Comparison of ENCODE assay signal across 9 cellular contexts in the genomic region with DNA sequence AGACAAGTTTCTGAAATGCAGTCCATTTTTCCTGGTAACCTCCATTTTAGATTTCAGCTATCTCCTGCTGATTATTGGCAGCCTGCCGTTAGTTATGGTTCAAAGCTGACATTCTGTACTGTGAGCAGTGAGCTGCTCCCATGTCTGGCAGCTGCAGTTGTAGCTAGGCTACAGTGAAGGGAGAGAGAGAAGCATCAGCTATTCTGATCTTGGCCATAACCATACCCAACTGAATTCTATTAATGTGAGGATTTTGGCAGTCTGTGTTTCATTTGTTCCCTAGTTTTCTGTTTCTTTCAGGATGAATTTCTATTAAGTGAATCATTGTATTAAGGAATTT. TPM values are rescaled to one million over a fixed set of nuclear protein-coding genes. Genes with fewer than 3 reads are reported as not detected.
DNase-seq lines count a peak whose midpoint lies in the region; ATAC-seq, FAIRE-seq and TF ChIP-seq lines count a peak whose summit lies in the region.
"Had no signal": no experiment of that assay in that cellular context is flagged by ENCODE, and none has a peak within 500 bp of the region (broad histone marks: within the 10 kb centered on the region; RNA-seq: fewer than 3 reads in every experiment).

No MANE protein-coding gene starts in this region.

- FAIRE-seq in astrocyte (lab: Jason Lieb, UNC), result no peak

- H3K18ac ChIP-seq in IMR-90 (ENCODE audit: low read depth, low read length) (peak overlapping the region; percentile 85; the same call in 1 of the 2 replicates), trophoblast cell (ENCODE audit: low read length) (no peak overlapping the region)

- H3K36me3 Mint-ChIP-seq in astrocyte (ENCODE audit: low read depth, unreplicated experiment) (peaks cover 3% of the 10 kb centered on the region), nephron progenitor cell (ENCODE audit: low read depth) (peaks cover 37% of the 10 kb centered on the region)

- BruUV-seq in IMR-90 (replicated peaks; lab: Mats Ljungman, UMichigan), result no TSS peak

- H3K9me1 ChIP-seq in IMR-90 (ENCODE audit: insufficient read depth, low read length), result no peaks in the 10 kb centered on the region; the same call in 1 of the 2 replicates

- H3K9me3 Mint-ChIP-seq in astrocyte (ENCODE audit: unreplicated experiment) (no peaks in the 10 kb centered on the region), nephron progenitor cell (no peaks in the 10 kb centered on the region)
- H3K9me3 Mint-ChIP-seq: central memory CD8-positive, alpha-beta T cell had no signal

- WGBS in IMR-90 (ENCODE audit: extremely low coverage in 2 of 2, insufficient read length in 1 of 2), 2 experiments, result no CpG with 5 or more reads among the region's 1 CpG
- WGBS in trophoblast cell (ENCODE audit: extremely low coverage, insufficient coverage, insufficient read length), result no CpG with 5 or more reads among the region's 1 CpG

- H3K27me3 ChIP-seq in IMR-90 (ENCODE audit: control insufficient read depth, insufficient read depth, low read length) (no peaks in the 10 kb centered on the region), astrocyte (ENCODE audit: insufficient read depth, low read length) (no peaks in the 10 kb centered on the region), stomach smooth muscle (ENCODE audit: control insufficient read depth in 1 of 2, insufficient read depth in 2 of 2, low read length in 2 of 2) (no peaks in the 10 kb centered on the region), trophoblast cell (ENCODE audit: insufficient read depth, low read length) (no peaks in the 10 kb centered on the region), H7 (ENCODE audit: control insufficient read depth, insufficient read depth, low read length) (no peaks in the 10 kb centered on the region)

- intact Hi-C loops in IMR-90 (cut with micrococcal nuclease), result no loop called here

- ATAC-seq in IMR-90 (ENCODE audit: low read depth), result peak; percentile 50; the same call in 1 of the 2 replicates
- no peak for ATAC-seq in HG03378 (IDR thresholded peaks at IDR 0.05; ENCODE audit: unreplicated experiment)

- H3K4ac ChIP-seq in IMR-90 (ENCODE audit: low read depth, low read length) (peak overlapping the region; percentile 51; the same call in 1 of the 2 replicates), trophoblast cell (ENCODE audit: low read depth, low read length) (no peak overlapping the region)

- peak overlapping the region; percentile 19 for H2BK5ac ChIP-seq in IMR-90 (ENCODE audit: low read depth, low read length, poor library complexity, severe bottlenecking)
- H2BK5ac ChIP-seq in trophoblast cell (ENCODE audit: low read depth, low read length, poor library complexity), result no peak overlapping the region

- no peak for TF ChIP-seq RAD21 in IMR-90 (IDR thresholded peaks at IDR 0.05; ENCODE audit: low read length)

- H2BK15ac ChIP-seq in IMR-90 (ENCODE audit: low read depth, low read length), result no peak overlapping the region

- H3K4me1 ChIP-seq in IMR-90 (ENCODE audit: control insufficient read depth, insufficient read depth, low read length) (peaks cover 10% of the 10 kb centered on the region), astrocyte (ENCODE audit: insufficient read depth, low read length) (peaks cover 57% of the 10 kb centered on the region), stomach smooth muscle (ENCODE audit: control insufficient read depth, insufficient read depth, low read length) (no peaks in the 10 kb centered on the region), trophoblast cell (ENCODE audit: control insufficient read depth in 1 of 2, insufficient read depth in 2 of 2, low read length in 2 of 2) (peaks cover 0 to 12% of the 10 kb centered on the region in 2 experiments)

- dilution Hi-C loops in IMR-90 (cut with HindIII; ENCODE audit: low sequenced_read_pairs, unreplicated experiment), result no loop called here

- H3K23ac ChIP-seq in IMR-90 (ENCODE audit: low read depth, low read length) (no peak overlapping the region), trophoblast cell (ENCODE audit: low read length) (no peak overlapping the region)

- H3K9me3 ChIP-seq in IMR-90 (ENCODE audit: control insufficient read depth, insufficient read depth, low read length) (no peaks in the 10 kb centered on the region), astrocyte (ENCODE audit: insufficient read depth, low read depth, low read length) (no peaks in the 10 kb centered on the region), stomach smooth muscle (ENCODE audit: control insufficient read depth in 2 of 2, low read length in 2 of 2) (no peaks in the 10 kb centered on the region), trophoblast cell (ENCODE audit: insufficient read depth, low read depth, low read length) (no peaks in the 10 kb centered on the region)

- no peak for TF ChIP-seq POLR2A in IMR-90 (IDR thresholded peaks at IDR 0.05; ENCODE audit: low read depth, low read length)

- H3K4me3 ChIP-seq in IMR-90 (ENCODE audit: insufficient read depth, low read depth, low read length) (no peak overlapping the region), astrocyte (ENCODE audit: insufficient read depth, low read depth, low read length) (no peak overlapping the region), stomach smooth muscle (ENCODE audit: low read length in 2 of 2) (no peak overlapping the region), trophoblast cell (ENCODE audit: low read depth, low read length) (no peak overlapping the region), H7 (ENCODE audit: insufficient read depth, low read depth, low read length) (no peak overlapping the region)

- DNase-seq in IMR-90, result peak; percentile 67
- peak; percentile 71 for DNase-seq in astrocyte (ENCODE audit: low read depth)
- peak; percentile 81 for DNase-seq in inferior parietal cortex (ENCODE audit: extremely low spot score)
- DNase-seq in nephron progenitor cell, result no peak
- no peak for DNase-seq in trophoblast cell
- DNase-seq in H7, result no peak

- in situ Hi-C loops in IMR-90 (cut with MboI; ENCODE audit: low sequenced_read_pairs), result no loop called here

- H3K4me2 ChIP-seq in IMR-90 (ENCODE audit: low read depth, low read length) (peak overlapping the region; percentile 88), astrocyte (ENCODE audit: low read length) (peak overlapping the region; percentile 76), trophoblast cell (ENCODE audit: low read length) (no peak overlapping the region)

- H4K91ac ChIP-seq in IMR-90 (ENCODE audit: insufficient read depth, low read depth, low read length) (peak overlapping the region; percentile 67), trophoblast cell (ENCODE audit: low read depth, low read length) (no peak overlapping the region)

- H2BK12ac ChIP-seq in trophoblast cell (ENCODE audit: low read length), result no peak overlapping the region

- H3K4me3 Mint-ChIP-seq in astrocyte (ENCODE audit: unreplicated experiment) (no peak overlapping the region), nephron progenitor cell (no peak overlapping the region)
- H3K4me3 Mint-ChIP-seq: central memory CD8-positive, alpha-beta T cell had no signal

- H3K4me1 Mint-ChIP-seq in astrocyte (ENCODE audit: low read depth, unreplicated experiment), result peaks cover 40% of the 10 kb centered on the region
- no peaks in the 10 kb centered on the region for H3K4me1 Mint-ChIP-seq in nephron progenitor cell

- H3K27me3 Mint-ChIP-seq in astrocyte (ENCODE audit: low read depth, unreplicated experiment) (no peaks in the 10 kb centered on the region), nephron progenitor cell (ENCODE audit: low read depth, poor library complexity) (no peaks in the 10 kb centered on the region)
- H3K27me3 Mint-ChIP-seq: central memory CD8-positive, alpha-beta T cell had no signal

- no peak overlapping the region for H3K56ac ChIP-seq in IMR-90 (ENCODE audit: extremely low read depth, insufficient read depth, low read length)

- TF ChIP-seq CTCF in IMR-90 (conservative IDR thresholded peaks at IDR 0.05; ENCODE audit: low read depth, low read length), result no peak
- no peak for TF ChIP-seq CTCF in astrocyte (IDR thresholded peaks at IDR 0.05; ENCODE audit: insufficient read depth, low read depth, low read length)
- no peak for TF ChIP-seq CTCF in nephron progenitor cell (IDR thresholded peaks at IDR 0.05)

- H3K36me3 ChIP-seq in IMR-90 (ENCODE audit: control insufficient read depth, insufficient read depth, low read length), result no peaks in the 10 kb centered on the region
- H3K36me3 ChIP-seq in astrocyte (ENCODE audit: insufficient read depth, low read length), result no peaks in the 10 kb centered on the region
- no peaks in the 10 kb centered on the region for H3K36me3 ChIP-seq in stomach smooth muscle (ENCODE audit: control insufficient read depth in 2 of 2, insufficient read depth in 2 of 2, low read length in 2 of 2)
- no peaks in the 10 kb centered on the region for H3K36me3 ChIP-seq in trophoblast cell (ENCODE audit: control insufficient read depth in 1 of 2, insufficient read depth in 2 of 2, low read length in 2 of 2)
- H3K36me3 ChIP-seq in H7 (replicated peaks; ENCODE audit: control insufficient read depth, insufficient read depth, low read length), result no peaks in the 10 kb centered on the region

- H2AFZ ChIP-seq in IMR-90 (replicated peaks; ENCODE audit: low read length, poor library complexity) (no peak overlapping the region), astrocyte (ENCODE audit: low read depth, low read length) (no peak overlapping the region), trophoblast cell (ENCODE audit: insufficient read depth, low read length, poor library complexity) (no peak overlapping the region)

- H3K27ac Mint-ChIP-seq in astrocyte (ENCODE audit: unreplicated experiment), result peak overlapping the region; percentile 21
- no peak overlapping the region for H3K27ac Mint-ChIP-seq in nephron progenitor cell

- H4K5ac ChIP-seq in IMR-90 (ENCODE audit: low read depth, low read length), result peak overlapping the region; percentile 62; the same call in 1 of the 2 replicates

- POLR2A ChIA-PET in IMR-90 (lab: Charles Lee; ENCODE audit: unreplicated experiment), result no interaction called here

- H3K9ac ChIP-seq in IMR-90 (ENCODE audit: low read depth, low read length) (no peak overlapping the region), astrocyte (ENCODE audit: low read length) (peak overlapping the region; percentile 49), stomach smooth muscle (ENCODE audit: low read length in 2 of 2) (no peak overlapping the region), trophoblast cell (ENCODE audit: low read length) (no peak overlapping the region)

- no peak overlapping the region for H2BK20ac ChIP-seq in IMR-90 (ENCODE audit: low read depth, low read length)

- no peak overlapping the region for H2AK9ac ChIP-seq in IMR-90 (replicated peaks; ENCODE audit: low read depth, low read length, poor library complexity)

- CTCF ChIA-PET in IMR-90 (lab: Yijun Ruan, JAX), result no interaction called here

- peak overlapping the region; percentile 25 for H2BK120ac ChIP-seq in IMR-90 (ENCODE audit: low read depth, low read length)
- no peak overlapping the region for H2BK120ac ChIP-seq in trophoblast cell (ENCODE audit: insufficient read depth, low read length, poor library complexity)

- H3K27ac ChIP-seq in IMR-90 (ENCODE audit: insufficient read depth, low read length), result peak overlapping the region; percentile 23
- peak overlapping the region; percentile 78 for H3K27ac ChIP-seq in astrocyte (ENCODE audit: low read depth, low read length)
- peak overlapping the region; percentile 12 for H3K27ac ChIP-seq in stomach smooth muscle (ENCODE audit: low read length)
- no peak overlapping the region for H3K27ac ChIP-seq in trophoblast cell (ENCODE audit: low read depth, low read length)

- no peak overlapping the region for H4K12ac ChIP-seq in trophoblast cell (ENCODE audit: low read depth, low read length)

- H4K8ac ChIP-seq in IMR-90 (ENCODE audit: low read depth in 2 of 2, low read length in 2 of 2) (peak overlapping the region; percentile 17 to 38; a peak in 3 of 4 replicates), trophoblast cell (ENCODE audit: low read depth, low read length) (no peak overlapping the region)

- H3K14ac ChIP-seq in IMR-90 (replicated peaks; ENCODE audit: low read depth, low read length) (peak overlapping the region; percentile 23), trophoblast cell (ENCODE audit: low read length) (no peak overlapping the region)

- H4K20me1 ChIP-seq in IMR-90 (ENCODE audit: insufficient read depth, low read length) (no peaks in the 10 kb centered on the region; the same call in 1 of the 2 replicates), astrocyte (ENCODE audit: insufficient read depth, low read length) (no peaks in the 10 kb centered on the region)

- peaks cover 23 to 54% of the 10 kb centered on the region in 2 experiments for H3K79me1 ChIP-seq in IMR-90 (ENCODE audit: low read depth in 1 of 2, low read length in 2 of 2)
- H3K79me1 ChIP-seq in trophoblast cell (ENCODE audit: low read length), result peaks cover 4% of the 10 kb centered on the region

- peak overlapping the region; percentile 14; the same call in 1 of the 2 replicates for H2AK5ac ChIP-seq in IMR-90 (ENCODE audit: low read depth, low read length)
- no peak overlapping the region for H2AK5ac ChIP-seq in trophoblast cell (ENCODE audit: low read length)

- H3K79me2 ChIP-seq in astrocyte (ENCODE audit: insufficient read depth, low read length), result peaks cover 16% of the 10 kb centered on the region
- H3K79me2 ChIP-seq in trophoblast cell (ENCODE audit: control insufficient read depth, insufficient read depth, low read length, poor library complexity), result no peaks in the 10 kb centered on the region

RNA-seq across cellular contexts. Expression of a gene that starts 33.4 kb away (rescaled TPM):
- total RNA-seq in IMR-90 (2012; rRNA removed) (7.9 and 8.6 TPM in 2 replicates), astrocyte (14.3 and 15.0 TPM in 2 replicates)
- polyA plus RNA-seq in IMR-90 (2012; rRNA removed), result 10.2 and 10.4 TPM in 2 replicates
- 4.8 and 7.8 TPM in 2 replicates for polyA plus RNA-seq in IMR-90 (2012; cell fraction: cytosol; rRNA removed)
- polyA plus RNA-seq in IMR-90 (2012; cell fraction: nucleus; rRNA removed; ENCODE audit: low replicate concordance), result 16.3 and 21.9 TPM in 2 replicates
- polyA plus RNA-seq in trophoblast cell (2013), result 6.7 and 6.9 TPM in 2 replicates
- total RNA-seq in H7 (2014; rRNA removed; shearing (Covaris generic)), result 5.5 and 7.3 TPM in 2 replicates

Comparison
In these comparisons a context has a peak if more than half of its experiments do, and no peak if none do; other contexts are left out.
1. DNase-seq: peak in IMR-90 (single experiment), astrocyte (single experiment) and inferior parietal cortex (single experiment); none in nephron progenitor cell (single experiment), trophoblast cell (0 of 2) and H7 (single experiment).